In the genomic region with DNA sequence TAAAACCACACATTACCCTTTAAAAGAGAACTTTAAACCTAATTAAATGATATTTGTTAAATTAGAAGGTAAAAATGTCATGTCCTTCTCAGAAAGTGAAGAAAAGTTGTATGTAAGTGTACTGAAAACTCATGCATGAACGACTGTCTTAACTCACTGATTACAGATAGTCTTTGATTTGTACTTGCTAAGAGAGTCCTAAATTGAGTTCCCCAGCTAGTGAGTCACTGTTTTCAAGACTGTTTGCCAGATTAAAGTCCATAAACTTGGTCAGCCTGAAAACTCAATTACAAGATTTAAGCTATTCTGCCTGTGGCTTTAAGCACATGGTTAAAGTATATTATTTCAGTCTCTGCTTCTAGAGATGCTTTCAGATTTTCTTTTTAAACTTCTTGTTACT, we compare ENCODE assay signal across 18 cellular contexts.
A peak's percentile ranks its signal among the peaks of the same experiment; 100 is the strongest.
DNase-seq lines count a peak whose midpoint lies in the region; ATAC-seq and FAIRE-seq lines count a peak whose summit lies in the region.
"Had no signal": no experiment of that assay in that cellular context is flagged by ENCODE, and none has a peak within 500 bp of the region (broad histone marks: within the 10 kb centered on the region; RNA-seq: fewer than 3 reads in every experiment).

No MANE protein-coding gene starts in this region.

- no peak for ATAC-seq in HG03280 (IDR thresholded peaks at IDR 0.05; ENCODE audit: unreplicated experiment)
- ATAC-seq: CD8-positive, alpha-beta T cell had no signal

- no peak overlapping the region for H3K4me3 ChIP-seq in skeletal muscle cell (ENCODE audit: low read depth, low read length)

- DNase-seq in amniotic epithelial cell (ENCODE audit: low read depth) = peak; percentile 53
- DNase-seq in glomerular visceral epithelial cell (ENCODE audit: extremely low spot score) = peak; percentile 28
- DNase-seq in skeletal muscle cell (ENCODE audit: low read depth) = peak; percentile 8
- no peak for DNase-seq in DMS153 treated with DMSO at 0.1 percent for 48 hours (lab: John Stamatoyannopoulos, UW; ENCODE audit: unreplicated experiment)
- DNase-seq in substantia nigra (lab: John Stamatoyannopoulos, UW) = no peak
- no peak for DNase-seq in activated CD4-positive, CD25-positive, alpha-beta regulatory T cell (lab: John Stamatoyannopoulos, UW)
- DNase-seq: activated CD8-positive, alpha-beta memory T cell treated with anti-CD3 and anti-CD28 coated beads, Interleukin-2, amount 50 U/mL, for 48 hours; CD8-positive, alpha-beta T cell; dermis blood vessel endothelial cell; mammary epithelial cell; NCI-H1417 treated with DMSO at 0.1 percent for 48 hours; NCI-H526 treated with DMSO at 0.1 percent for 48 hours; Right ventricle myocardium superior; stimulated activated CD4-positive, alpha-beta T cell treated with anti-CD3 and anti-CD28 coated beads, Interleukin-4, amount 100 ng/mL, for 1 hour; stimulated activated naive CD4-positive, alpha-beta T cell had no signal

- FAIRE-seq in G401.6 (lab: Jason Lieb, UNC) = peak; percentile 36

- H3K27ac ChIP-seq in substantia nigra (ENCODE audit: low read depth, low read length, poor library complexity, severe bottlenecking) = no peak overlapping the region
- H3K27ac ChIP-seq: parathyroid adenoma had no signal

Comparison
In these comparisons a context has a peak if more than half of its experiments do, and no peak if none do; other contexts are left out.
1. DNase-seq: peak in amniotic epithelial cell (single experiment), glomerular visceral epithelial cell (single experiment) and skeletal muscle cell (single experiment); none in DMS153 treated with DMSO at 0.1 percent for 48 hours (single experiment), substantia nigra (0 of 49) and activated CD4-positive, CD25-positive, alpha-beta regulatory T cell (0 of 4).